Comparison of ENCODE assay signal across 1 cellular context in genomic region chr13:51230473-51231105, GRCh38.
TF ChIP-seq lines count a peak whose summit lies in the region.

No MANE protein-coding gene starts in this region.

TF ChIP-seq in HepG2, 621 proteins besides CTCF, POLR2A, EP300 and RAD21 (continued from another document):
- TF ChIP-seq ARID4A (CRISPR knock-in tag; IDR thresholded peaks at IDR 0.05; ENCODE audit: borderline replicate concordance) (no peak), NFATC3 (CRISPR knock-in tag; IDR thresholded peaks at IDR 0.05) (no peak), KIAA2018 (CRISPR knock-in tag; IDR thresholded peaks at IDR 0.05; ENCODE audit: borderline replicate concordance) (no peak), ZNF430 (CRISPR knock-in tag; IDR thresholded peaks at IDR 0.05) (no peak), ZBTB14 (CRISPR knock-in tag; IDR thresholded peaks at IDR 0.05) (no peak), ZNF451 (CRISPR knock-in tag; IDR thresholded peaks at IDR 0.05) (no peak), TOE1 (CRISPR knock-in tag; IDR thresholded peaks at IDR 0.05) (no peak), NR0B2 (CRISPR knock-in tag; IDR thresholded peaks at IDR 0.05) (no peak), ZNF850 (CRISPR knock-in tag; conservative IDR thresholded peaks at IDR 0.05) (no peak), SRY (CRISPR knock-in tag; IDR thresholded peaks at IDR 0.05) (no peak), NBN (conservative IDR thresholded peaks at IDR 0.05) (no peak), CHCHD3 (CRISPR knock-in tag; IDR thresholded peaks at IDR 0.05) (no peak)
- TF ChIP-seq, protein P1, sequence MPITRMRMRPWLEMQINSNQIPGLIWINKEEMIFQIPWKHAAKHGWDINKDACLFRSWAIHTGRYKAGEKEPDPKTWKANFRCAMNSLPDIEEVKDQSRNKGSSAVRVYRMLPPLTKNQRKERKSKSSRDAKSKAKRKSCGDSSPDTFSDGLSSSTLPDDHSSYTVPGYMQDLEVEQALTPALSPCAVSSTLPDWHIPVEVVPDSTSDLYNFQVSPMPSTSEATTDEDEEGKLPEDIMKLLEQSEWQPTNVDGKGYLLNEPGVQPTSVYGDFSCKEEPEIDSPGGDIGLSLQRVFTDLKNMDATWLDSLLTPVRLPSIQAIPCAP (CRISPR knock-in tag; IDR thresholded peaks at IDR 0.05; ENCODE audit: low read depth) = no peak
